ENCODE assay signal across 1 cellular context in genomic region chr16:30353438-30354129, GRCh38.
TF ChIP-seq lines count a peak whose summit lies in the region.

No MANE protein-coding gene starts in this region.

TF ChIP-seq in H1, 55 proteins besides CTCF, POLR2A, EP300 and RAD21:
- TF ChIP-seq TBP (IDR thresholded peaks at IDR 0.05; ENCODE audit: low read depth, low read length) = no peak
- no peak for TF ChIP-seq CHD2 (IDR thresholded peaks at IDR 0.05; ENCODE audit: low read length)
- TF ChIP-seq CBX8 (IDR thresholded peaks at IDR 0.05; ENCODE audit: borderline replicate concordance, low read depth, low read length) = no peak
- no peak for TF ChIP-seq SIX5 (IDR thresholded peaks at IDR 0.05; ENCODE audit: low read depth, low read length)
- no peak for TF ChIP-seq NANOG (IDR thresholded peaks at IDR 0.05; ENCODE audit: insufficient read depth, low read depth, low read length, poor library complexity, severe bottlenecking)
- no peak for TF ChIP-seq BCL11A (IDR thresholded peaks at IDR 0.05; ENCODE audit: low read depth in 2 of 2, low read length in 2 of 2)
- TF ChIP-seq SUZ12 (IDR thresholded peaks at IDR 0.05; ENCODE audit: low read length) = no peak
- TF ChIP-seq SP4 (IDR thresholded peaks at IDR 0.05; ENCODE audit: low read length) = no peak
- no peak for TF ChIP-seq SP2 (IDR thresholded peaks at IDR 0.05; ENCODE audit: low read length)
- no peak for TF ChIP-seq POLR2AphosphoS5 (IDR thresholded peaks at IDR 0.05; ENCODE audit: low read depth, low read length)
- TF ChIP-seq ASH2L (IDR thresholded peaks at IDR 0.05; ENCODE audit: low read length) = no peak
